Comparison of ENCODE assay signal across 13 cellular contexts in the genomic region with DNA sequence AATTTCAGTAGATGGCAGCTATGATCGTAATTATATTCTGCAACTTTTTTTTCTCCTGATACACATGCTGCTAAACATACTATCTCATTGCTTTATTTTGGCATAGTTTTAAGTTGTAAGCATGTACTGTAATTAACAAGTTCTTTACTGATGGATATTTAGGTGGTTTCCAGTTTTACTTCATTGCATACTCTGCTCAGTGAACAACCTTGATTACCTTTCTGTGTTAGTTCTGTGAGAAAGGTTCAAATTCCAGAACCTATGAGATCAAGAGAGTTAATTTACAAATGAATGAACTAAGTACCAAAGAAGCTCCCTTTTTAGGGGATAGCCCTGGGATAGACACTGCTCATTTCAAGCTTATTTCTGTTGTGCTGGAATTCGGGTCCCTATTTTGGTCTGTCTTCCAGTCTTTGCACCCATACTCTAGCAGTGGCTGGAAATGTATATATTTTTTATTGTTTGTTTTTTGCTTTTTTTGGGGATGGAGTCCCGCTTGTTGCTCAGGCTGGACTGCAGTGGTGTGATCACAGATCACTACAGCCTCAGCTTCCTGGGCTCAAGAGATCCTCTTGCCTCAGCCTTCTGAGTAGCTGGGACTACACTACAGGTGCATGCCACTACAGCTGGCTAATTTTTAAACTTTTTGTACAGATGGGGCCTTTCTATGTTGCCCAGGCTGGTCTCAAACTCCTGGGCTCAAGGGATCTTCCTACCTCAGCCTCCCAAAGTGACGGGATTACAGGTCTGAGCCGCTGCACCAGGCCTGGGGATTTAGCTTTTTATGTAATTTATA. TPM values are rescaled to one million over a fixed set of nuclear protein-coding genes. Genes with fewer than 3 reads are reported as not detected.
DNase-seq lines count a peak whose midpoint lies in the region; ATAC-seq and TF ChIP-seq lines count a peak whose summit lies in the region.
"Had no signal": no experiment of that assay in that cellular context is flagged by ENCODE, and none has a peak within 500 bp of the region (broad histone marks: within the 10 kb centered on the region; RNA-seq: fewer than 3 reads in every experiment).

No MANE protein-coding gene starts in this region.

- H3K4me1 Mint-ChIP-seq in CD4-positive, alpha-beta T cell (ENCODE audit: low read depth), result peaks cover 100% of the 10 kb centered on the region
- H3K4me1 Mint-ChIP-seq in mesothelial cell of epicardium, result peaks cover 50% of the 10 kb centered on the region

- no peaks in the 10 kb centered on the region for H3K27me3 ChIP-seq in CD4-positive, alpha-beta T cell (ENCODE audit: control insufficient read depth, insufficient read depth, low read length)
- H3K27me3 ChIP-seq: BE2C, gastrocnemius medialis had no signal

- intact Hi-C loops in CD4-positive, alpha-beta T cell (cut with DNase I, micrococcal nuclease), result loop anchor here in 1 of 2 experiments (1.0 kb wide), 1 partner anchor 9 kb away; no protein-coding TSS in a partner anchor
- intact Hi-C loops in Right ventricle myocardium superior (cut with DNase I), result no loop called here

- TF ChIP-seq CTCF in CD4-positive, alpha-beta T cell (IDR thresholded peaks at IDR 0.05), result no peak
- TF ChIP-seq CTCF in VCaP (conservative IDR thresholded peaks at IDR 0.05) (no peak), mesothelial cell of epicardium (IDR thresholded peaks at IDR 0.05; ENCODE audit: unreplicated experiment) (no peak)

- H3K27ac Mint-ChIP-seq in CD4-positive, alpha-beta T cell, result peak overlapping the region; percentile 10
- peak overlapping the region; percentile 62 for H3K27ac Mint-ChIP-seq in mesothelial cell of epicardium

- no peak for ATAC-seq in CD4-positive, alpha-beta T cell (ENCODE audit: poor library complexity)
- ATAC-seq in GM18907 (IDR thresholded peaks at IDR 0.05; ENCODE audit: unreplicated experiment) (peak; percentile 35), Right ventricle myocardium superior (ENCODE audit: poor library complexity) (no peak)
- ATAC-seq: gastrocnemius medialis had no signal

- H3K4me3 Mint-ChIP-seq in CD4-positive, alpha-beta T cell, result peak overlapping the region; percentile 11
- no peak overlapping the region for H3K4me3 Mint-ChIP-seq in mesothelial cell of epicardium

- POLR2A ChIA-PET in CD4-positive, alpha-beta T cell (lab: Charles Lee), result interaction anchor here (1.7 kb wide), 1 partner anchor 10 kb away, joined by 8 read pairs; no protein-coding TSS in a partner anchor

- DNase-seq in CD4-positive, alpha-beta T cell, result no peak
- DNase-seq in mesothelial cell of epicardium (ENCODE audit: low spot score in 2 of 2, unreplicated experiment in 2 of 2), result no peak
- no peak for DNase-seq in NCI-H187 treated with DMSO at 0.1 percent for 48 hours (lab: John Stamatoyannopoulos, UW)
- DNase-seq in Right ventricle myocardium superior, result no peak
- DNase-seq in GM19238 (ENCODE audit: insufficient read length, low spot score), result no peak
- no peak for DNase-seq in superior temporal gyrus (ENCODE audit: extremely low spot score)
- DNase-seq: BE2C, gastrocnemius medialis, NCI-H1436 treated with DMSO at 0.1 percent for 48 hours, NCI-H446, PC-9 had no signal

- CTCF ChIA-PET in CD4-positive, alpha-beta T cell (lab: Charles Lee), result interaction anchor here (1.0 to 1.9 kb wide), 2 partner anchors 13 to 14 kb away, joined by 3 read pairs; no protein-coding TSS in a partner anchor

- H3K9me3 Mint-ChIP-seq in CD4-positive, alpha-beta T cell, result no peaks in the 10 kb centered on the region
- H3K9me3 Mint-ChIP-seq in mesothelial cell of epicardium, result no peaks in the 10 kb centered on the region

- no peak overlapping the region for H3K27ac ChIP-seq in CD4-positive, alpha-beta T cell (ENCODE audit: low read depth, low read length)
- H3K27ac ChIP-seq in VCaP, result peak overlapping the region; percentile 55
- H3K27ac ChIP-seq: gastrocnemius medialis, PC-9 had no signal

- no peaks in the 10 kb centered on the region for H3K27me3 Mint-ChIP-seq in CD4-positive, alpha-beta T cell
- H3K27me3 Mint-ChIP-seq in mesothelial cell of epicardium (ENCODE audit: low read depth), result no peaks in the 10 kb centered on the region

- H3K9me3 ChIP-seq in CD4-positive, alpha-beta T cell (ENCODE audit: control insufficient read depth, low read length), result no peaks in the 10 kb centered on the region
- H3K9me3 ChIP-seq: BE2C, gastrocnemius medialis had no signal

- H3K36me3 Mint-ChIP-seq in CD4-positive, alpha-beta T cell (ENCODE audit: low read depth), result no peaks in the 10 kb centered on the region
- no peaks in the 10 kb centered on the region for H3K36me3 Mint-ChIP-seq in mesothelial cell of epicardium

RNA-seq across cellular contexts. Expression of gene PAPOLA, which starts 10.6 kb away (rescaled TPM):
- total RNA-seq in CD4-positive, alpha-beta T cell, result 100 to 1,000 TPM; 140 to 148 TPM
- total RNA-seq in mesothelial cell of epicardium (196 to 204 TPM (median 198 TPM) in 3 replicates), Right ventricle myocardium superior (132 TPM)
